Comparison of ENCODE assay signal across 5 cellular contexts in genomic region chr2:52404046-52404445, GRCh38.
"Had no signal": no experiment of that assay in that cellular context is flagged by ENCODE, and none has a peak within 500 bp of the region (broad histone marks: within the 10 kb centered on the region; RNA-seq: fewer than 3 reads in every experiment).

No MANE protein-coding gene starts in this region.

- H2AFZ ChIP-seq: GM23338 had no signal

- H3K27me3 Mint-ChIP-seq: IgD-negative memory B cell had no signal

- DNase-seq: H9, KBM-7 had no signal

- H3K27ac Mint-ChIP-seq: GM23338, H9, IgD-negative memory B cell had no signal

- H3K36me3 Mint-ChIP-seq: IgD-negative memory B cell had no signal

- H3K4me2 ChIP-seq: GM23338 had no signal

- H3K4me3 Mint-ChIP-seq: GM23338, H9, IgD-negative memory B cell had no signal

- H3K4me3 ChIP-seq: GM23338 had no signal

- H3K4me1 Mint-ChIP-seq: GM23338 had no signal

- H3K9me3 Mint-ChIP-seq: GM23338, IgD-negative memory B cell had no signal

- ATAC-seq: GM23338, HCT116 had no signal
